9 cellular contexts compared by ENCODE assay signal in genomic region chr2:160993543-160994090, GRCh38.
DNase-seq lines count a peak whose midpoint lies in the region; ATAC-seq and TF ChIP-seq lines count a peak whose summit lies in the region.
"Had no signal": no experiment of that assay in that cellular context is flagged by ENCODE, and none has a peak within 500 bp of the region (broad histone marks: within the 10 kb centered on the region; RNA-seq: fewer than 3 reads in every experiment).

No MANE protein-coding gene starts in this region.

- no peaks in the 10 kb centered on the region for H4K20me1 ChIP-seq in Loucy (ENCODE audit: insufficient read depth, low read length, poor library complexity, severe bottlenecking)

- H3K4me1 ChIP-seq in Loucy (ENCODE audit: insufficient read depth, low read length, poor library complexity, severe bottlenecking), result no peaks in the 10 kb centered on the region
- H3K4me1 ChIP-seq in lower lobe of right lung, result peaks cover 6% of the 10 kb centered on the region
- peaks cover 0 to 4% of the 10 kb centered on the region in 2 donors for H3K4me1 ChIP-seq in thyroid gland
- H3K4me1 ChIP-seq in endodermal cell (ENCODE audit: control insufficient read depth, insufficient read depth, low read length), result no peaks in the 10 kb centered on the region

- H3K27ac ChIP-seq in lower lobe of right lung (no peak overlapping the region), thyroid gland (peak overlapping the region; percentile 48 to 71 (median 67)), endodermal cell (ENCODE audit: low read depth, low read length) (no peak overlapping the region)
- H3K27ac ChIP-seq: RWPE1 had no signal

- no peak for TF ChIP-seq CTCF in Loucy (conservative IDR thresholded peaks at IDR 0.05; ENCODE audit: low read length)
- TF ChIP-seq CTCF in astrocyte of the spinal cord (IDR thresholded peaks at IDR 0.05; ENCODE audit: low read depth, low read length), result no peak
- no peak for TF ChIP-seq CTCF in lower lobe of right lung (IDR thresholded peaks at IDR 0.05)
- no peak for TF ChIP-seq CTCF in thyroid gland (IDR thresholded peaks at IDR 0.05)
- no peak for TF ChIP-seq CTCF in endodermal cell (conservative IDR thresholded peaks at IDR 0.05)

- H3K27me3 Mint-ChIP-seq in endodermal cell (ENCODE audit: insufficient read depth), result no peaks in the 10 kb centered on the region
- H3K27me3 Mint-ChIP-seq: activated B cell treated with CpG ODN at 0.5 μM for 24 hours had no signal

- no peaks in the 10 kb centered on the region for H3K9me2 ChIP-seq in Loucy (replicated peaks; ENCODE audit: low read depth, low read length)

- in situ Hi-C loops in astrocyte of the spinal cord (cut with HindIII; ENCODE audit: low sequenced_read_pairs), result no loop called here

- H2AFZ ChIP-seq in Loucy (ENCODE audit: low read length), result peak overlapping the region; percentile 70

- ATAC-seq in lower lobe of right lung (peak; percentile 22 to 42), GM18870 (IDR thresholded peaks at IDR 0.05; ENCODE audit: unreplicated experiment) (no peak)

- no peaks in the 10 kb centered on the region for H3K79me2 ChIP-seq in Loucy (ENCODE audit: insufficient read depth, low read length)

- peak overlapping the region; percentile 45 for H3K4me2 ChIP-seq in Loucy (ENCODE audit: low read depth, low read length, poor library complexity, severe bottlenecking)

- H3K9me3 Mint-ChIP-seq in endodermal cell, result no peaks in the 10 kb centered on the region
- H3K9me3 Mint-ChIP-seq: activated B cell treated with CpG ODN at 0.5 μM for 24 hours had no signal

- peaks cover 1% of the 10 kb centered on the region for H3K4me1 Mint-ChIP-seq in endodermal cell

- intact Hi-C loops in lower lobe of right lung (cut with DNase I), result no loop called here
- intact Hi-C loops in thyroid gland (cut with DNase I), result loop anchor here (10.0 kb wide), 1 partner anchor 739 kb away; no protein-coding TSS in a partner anchor

- no peak overlapping the region for H3K27ac Mint-ChIP-seq in endodermal cell
- H3K27ac Mint-ChIP-seq: activated B cell treated with CpG ODN at 0.5 μM for 24 hours had no signal

- H3K4me3 ChIP-seq in Loucy (ENCODE audit: low read length, poor library complexity, severe bottlenecking) (no peak overlapping the region), astrocyte of the spinal cord (ENCODE audit: low read depth, low read length) (no peak overlapping the region), lower lobe of right lung (no peak overlapping the region), thyroid gland (replicated peaks in 1 of 3) (no peak overlapping the region), endodermal cell (ENCODE audit: low read length) (no peak overlapping the region)

- no peaks in the 10 kb centered on the region for H3F3A ChIP-seq in Loucy (ENCODE audit: low read depth)

- TF ChIP-seq POLR2A in thyroid gland (IDR thresholded peaks at IDR 0.05), result no peak

- H3K27me3 ChIP-seq in Loucy (ENCODE audit: insufficient read depth, low read length, poor library complexity, severe bottlenecking) (no peaks in the 10 kb centered on the region), lower lobe of right lung (ENCODE audit: low read depth) (no peaks in the 10 kb centered on the region), thyroid gland (no peaks in the 10 kb centered on the region), endodermal cell (ENCODE audit: control insufficient read depth, insufficient read depth, low read length, poor library complexity, severe bottlenecking) (no peaks in the 10 kb centered on the region)

- H3K36me3 Mint-ChIP-seq in endodermal cell (ENCODE audit: low read depth), result no peaks in the 10 kb centered on the region

- H3K4me3 Mint-ChIP-seq in endodermal cell, result no peak overlapping the region
- H3K4me3 Mint-ChIP-seq: activated B cell treated with CpG ODN at 0.5 μM for 24 hours had no signal

- WGBS in thyroid gland, 2 donors, result 40 to 54% methylated on average over 10 of the region's 10 CpGs
- WGBS in endodermal cell (ENCODE audit: insufficient coverage in 1 of 2, insufficient read length in 1 of 2), 2 experiments, result 89 to 91% methylated on average over 10 of the region's 10 CpGs

- no peaks in the 10 kb centered on the region for H3K9me3 ChIP-seq in Loucy (ENCODE audit: insufficient read depth, low read depth, low read length)
- no peaks in the 10 kb centered on the region for H3K9me3 ChIP-seq in lower lobe of right lung
- no peaks in the 10 kb centered on the region for H3K9me3 ChIP-seq in thyroid gland
- H3K9me3 ChIP-seq in endodermal cell (ENCODE audit: control insufficient read depth, low read length), result no peaks in the 10 kb centered on the region

- DNase-seq in astrocyte of the spinal cord (ENCODE audit: low read depth, low spot score) (peak; percentile 58), lower lobe of right lung (no peak), thyroid gland (peak; percentile 40 to 54), endodermal cell (no peak)
- no peak for DNase-seq in activated CD8-positive, alpha-beta memory T cell treated with anti-CD3 and anti-CD28 coated beads, Interleukin-2, amount 50 U/mL, for 48 hours
- DNase-seq: activated B cell treated with CpG ODN at 0.5 μM for 24 hours had no signal

- H3K9ac ChIP-seq in Loucy (ENCODE audit: low read depth, low read length, poor library complexity, severe bottlenecking) (no peak overlapping the region), endodermal cell (ENCODE audit: extremely low read depth, low read length, poor library complexity, severe bottlenecking) (no peak overlapping the region)

- H3K36me3 ChIP-seq in Loucy (ENCODE audit: insufficient read depth, low read length) (no peaks in the 10 kb centered on the region), lower lobe of right lung (no peaks in the 10 kb centered on the region), thyroid gland (no peaks in the 10 kb centered on the region), endodermal cell (ENCODE audit: control insufficient read depth, insufficient read depth, low read length) (no peaks in the 10 kb centered on the region)

Comparison
In these comparisons a context has a peak if more than half of its experiments do, and no peak if none do; other contexts are left out.
1. DNase-seq: peak in astrocyte of the spinal cord (single experiment) and thyroid gland (2 of 2); none in lower lobe of right lung (single experiment), endodermal cell (single experiment) and activated CD8-positive, alpha-beta memory T cell treated with anti-CD3 and anti-CD28 coated beads, Interleukin-2, amount 50 U/mL, for 48 hours (single experiment).
2. H3K27ac ChIP-seq: peak in thyroid gland (3 of 3); none in lower lobe of right lung (single experiment) and endodermal cell (single experiment).